In genomic region chr10:119443970-119444660, GRCh38 we compare ENCODE assay signal across 21 cellular contexts.
"Had no signal": no experiment of that assay in that cellular context is flagged by ENCODE, and none has a peak within 500 bp of the region (broad histone marks: within the 10 kb centered on the region; RNA-seq: fewer than 3 reads in every experiment).

No MANE protein-coding gene starts in this region.

- H3K36me3 ChIP-seq: brain microvascular endothelial cell, colonic mucosa, transverse colon, uterus had no signal

- H3K9me3 ChIP-seq: colonic mucosa, left lung, mucosa of descending colon, transverse colon, uterus had no signal

- H3K27ac ChIP-seq: brain microvascular endothelial cell, colonic mucosa, foreskin keratinocyte, left lung, transverse colon, uterus had no signal

- H3K27ac Mint-ChIP-seq: activated naive CD4-positive, alpha-beta T cell treated with anti-CD3 and anti-CD28 coated beads, Interleukin-2, amount 10 ng/mL, durations not matched to agents 7 days and 5 days; activated naive CD8-positive, alpha-beta T cell treated with anti-CD3 and anti-CD28 coated beads, Interleukin-2, amount 50 U/mL, for 24 hours; T-helper 2 cell treated with Interferon-gamma antibody and Interleukin-4, amounts not matched to agents 5 μg/mL and 100 μg/mL, for 36 hours had no signal

- H3K27me3 ChIP-seq: brain microvascular endothelial cell, colonic mucosa, foreskin keratinocyte, left lung, transverse colon, uterus had no signal

- H3K4me1 ChIP-seq: colonic mucosa, foreskin keratinocyte, transverse colon had no signal

- ATAC-seq: activated naive CD8-positive, alpha-beta T cell treated with anti-CD3 and anti-CD28 coated beads, Interleukin-2, amount 50 U/mL, for 24 hours; left lung; stimulated activated naive CD8-positive, alpha-beta T cell treated with anti-CD3 and anti-CD28 coated beads, Interleukin-15, Interleukin-2, amounts not matched to agents 100 U/mL and 50 U/mL, for 24 hours had no signal

- DNase-seq: activated CD8-positive, alpha-beta T cell treated with anti-CD3 and anti-CD28 coated beads, Interleukin-2, amount 10 ng/mL, durations not matched to agents 7 days and 5 days; activated effector memory CD4-positive, alpha-beta T cell treated with Interleukin-2 at 50 U/mL for 16 hours; activated naive CD4-positive, alpha-beta T cell treated with anti-CD3 and anti-CD28 coated beads, Interleukin-2, amount 10 ng/mL, durations not matched to agents 7 days and 5 days; activated naive CD8-positive, alpha-beta T cell treated with anti-CD3 and anti-CD28 coated beads, Interleukin-2, amount 50 U/mL, for 24 hours; activated T-cell treated with anti-CD3 and anti-CD28 coated beads, Interleukin-2, amount 50 U/mL, for 48 hours; anterior cingulate cortex; brain microvascular endothelial cell; colonic mucosa; foreskin keratinocyte; left lung; naive B cell; nucleus accumbens; stimulated activated CD8-positive, alpha-beta memory T cell treated with anti-CD3 and anti-CD28 coated beads, Interleukin-4, amount 100 ng/mL, for 48 hours; stimulated activated naive CD8-positive, alpha-beta T cell treated with anti-CD3 and anti-CD28 coated beads, Interleukin-15, Interleukin-2, amounts not matched to agents 100 U/mL and 50 U/mL, for 24 hours; SW 1271; transverse colon; uterus had no signal

- H3K27me3 Mint-ChIP-seq: activated naive CD4-positive, alpha-beta T cell treated with anti-CD3 and anti-CD28 coated beads, Interleukin-2, amount 10 ng/mL, durations not matched to agents 7 days and 5 days; activated naive CD8-positive, alpha-beta T cell treated with anti-CD3 and anti-CD28 coated beads, Interleukin-2, amount 50 U/mL, for 24 hours; central memory CD8-positive, alpha-beta T cell; memory B cell; naive B cell had no signal

- H3K4me3 Mint-ChIP-seq: activated CD8-positive, alpha-beta T cell treated with anti-CD3 and anti-CD28 coated beads, Interleukin-2, amount 10 ng/mL, durations not matched to agents 7 days and 5 days; activated naive CD4-positive, alpha-beta T cell treated with anti-CD3 and anti-CD28 coated beads, Interleukin-2, amount 10 ng/mL, durations not matched to agents 7 days and 5 days; activated naive CD8-positive, alpha-beta T cell treated with anti-CD3 and anti-CD28 coated beads, Interleukin-2, amount 50 U/mL, for 24 hours; central memory CD8-positive, alpha-beta T cell; memory B cell; T-helper 2 cell treated with Interferon-gamma antibody and Interleukin-4, amounts not matched to agents 5 μg/mL and 100 μg/mL, for 36 hours had no signal

- H3K9me3 Mint-ChIP-seq: activated naive CD4-positive, alpha-beta T cell treated with anti-CD3 and anti-CD28 coated beads, Interleukin-2, amount 10 ng/mL, durations not matched to agents 7 days and 5 days; activated naive CD8-positive, alpha-beta T cell treated with anti-CD3 and anti-CD28 coated beads, Interleukin-2, amount 50 U/mL, for 24 hours; central memory CD8-positive, alpha-beta T cell; memory B cell; naive B cell; T-helper 2 cell treated with Interferon-gamma antibody and Interleukin-4, amounts not matched to agents 5 μg/mL and 100 μg/mL, for 36 hours had no signal

- H3K4me3 ChIP-seq: colonic mucosa, left lung, mucosa of descending colon, transverse colon, uterus had no signal
